In genomic region chr1:207423560-207424292, GRCh38 we compare ENCODE assay signal across 19 cellular contexts. TPM values are rescaled to one million over a fixed set of nuclear protein-coding genes. Genes with fewer than 3 reads are reported as not detected.
DNase-seq lines count a peak whose midpoint lies in the region; ATAC-seq and TF ChIP-seq lines count a peak whose summit lies in the region.
"Had no signal": no experiment of that assay in that cellular context is flagged by ENCODE, and none has a peak within 500 bp of the region (broad histone marks: within the 10 kb centered on the region; RNA-seq: fewer than 3 reads in every experiment).

No MANE protein-coding gene starts in this region.

- no peaks in the 10 kb centered on the region for H3K79me2 ChIP-seq in GM23338 (replicated peaks; ENCODE audit: insufficient read depth)
- no peaks in the 10 kb centered on the region for H3K79me2 ChIP-seq in mesendoderm (ENCODE audit: control insufficient read depth, insufficient read depth, low read length)

- H3K4me2 ChIP-seq in GM23338 (peak overlapping the region; percentile 44), mesendoderm (ENCODE audit: low read length) (no peak overlapping the region)

- H3K9me3 Mint-ChIP-seq in Calu3 (ENCODE audit: low read depth, unreplicated experiment) (peaks cover 6% of the 10 kb centered on the region), GM23338 (peaks cover 12% of the 10 kb centered on the region), activated B cell treated with CpG ODN at 0.5 μM for 24 hours (peaks cover 7% of the 10 kb centered on the region)

- H3F3A ChIP-seq in GM23338 (replicated peaks; ENCODE audit: low read depth) = no peaks in the 10 kb centered on the region

- H2BK5ac ChIP-seq in mesendoderm (ENCODE audit: low read length) = no peak overlapping the region

- no peaks in the 10 kb centered on the region for H3K36me3 Mint-ChIP-seq in Calu3 (ENCODE audit: insufficient read depth, unreplicated experiment)
- H3K36me3 Mint-ChIP-seq in GM23338 (ENCODE audit: low read depth) = peaks cover 11% of the 10 kb centered on the region; the same call in 2 of the 3 replicates
- peaks cover 3% of the 10 kb centered on the region for H3K36me3 Mint-ChIP-seq in activated B cell treated with CpG ODN at 0.5 μM for 24 hours (ENCODE audit: low read depth)

- H3K23ac ChIP-seq in mesendoderm (ENCODE audit: low read length) = no peak overlapping the region

- H3K36me3 ChIP-seq in GM23338 (ENCODE audit: insufficient read depth) = peaks cover 5% of the 10 kb centered on the region; the same call in 1 of the 2 replicates
- H3K36me3 ChIP-seq in mesendoderm (ENCODE audit: control insufficient read depth, insufficient read depth, low read length) = peaks cover 1% of the 10 kb centered on the region
- H3K36me3 ChIP-seq: cardiac muscle cell, heart right ventricle, left ventricle myocardium inferior, spleen had no signal

- DNase-seq in Calu3 (peak; percentile 22), GM23338 (ENCODE audit: low spot score) (peak; percentile 67), activated B cell treated with CpG ODN at 0.5 μM for 24 hours (no peak), mesendoderm (peak; percentile 29), HUDEP-2 (lab: John Stamatoyannopoulos, UW; ENCODE audit: unreplicated experiment in 76 of 76) (no peak)
- no peak for DNase-seq in activated effector memory CD4-positive, alpha-beta T cell treated with Interleukin-2 at 50 U/mL for 16 hours
- DNase-seq: effector CD8-positive, alpha-beta T cell; heart right ventricle; KG1; left ventricle myocardium inferior; NCI-H1417; SHP77; spleen; stimulated activated naive B cell treated with anti-CD40 and anti-IgM and Interleukin-4, amounts not matched to agents 10 μg/mL and 1 μg/mL and 100 μg/mL, for 72 hours had no signal

- no peak overlapping the region for H3K18ac ChIP-seq in mesendoderm (ENCODE audit: low read length)

- no peaks in the 10 kb centered on the region for H4K20me1 ChIP-seq in GM23338 (replicated peaks; ENCODE audit: insufficient read depth)

- no peak overlapping the region for H4K5ac ChIP-seq in mesendoderm (ENCODE audit: low read length)

- H4K8ac ChIP-seq in mesendoderm (ENCODE audit: low read depth, low read length) = no peak overlapping the region

- no peak overlapping the region for H2BK15ac ChIP-seq in mesendoderm (replicated peaks; ENCODE audit: low read depth)

- peak; percentile 89 for ATAC-seq in GM23338
- ATAC-seq in activated B cell treated with CpG ODN at 0.5 μM for 24 hours (ENCODE audit: low read depth) = peak; percentile 29
- no peak for ATAC-seq in GM21526 (IDR thresholded peaks at IDR 0.05; ENCODE audit: low FRiP score, unreplicated experiment)
- ATAC-seq in GM21447 (IDR thresholded peaks at IDR 0.05; ENCODE audit: unreplicated experiment) = no peak

- H3K79me1 ChIP-seq in mesendoderm (ENCODE audit: low read length) = no peaks in the 10 kb centered on the region

- H3K27ac ChIP-seq in GM23338 (ENCODE audit: low read depth) = no peak overlapping the region
- H3K27ac ChIP-seq in mesendoderm (ENCODE audit: low read depth, low read length) = no peak overlapping the region
- H3K27ac ChIP-seq: cardiac muscle cell, heart right ventricle, left ventricle myocardium inferior had no signal

- H3K27me3 Mint-ChIP-seq in Calu3 (ENCODE audit: unreplicated experiment) (peaks cover 43% of the 10 kb centered on the region), GM23338 (ENCODE audit: insufficient read depth, low read depth, poor library complexity) (peaks cover 4% of the 10 kb centered on the region), activated B cell treated with CpG ODN at 0.5 μM for 24 hours (no peaks in the 10 kb centered on the region)
- H3K27me3 Mint-ChIP-seq: stimulated activated naive B cell treated with anti-CD40 and anti-IgM and Interleukin-4, amounts not matched to agents 10 μg/mL and 1 μg/mL and 100 μg/mL, for 72 hours had no signal

- H2BK120ac ChIP-seq in mesendoderm (ENCODE audit: low read depth, low read length) = no peak overlapping the region

- H3K4me3 ChIP-seq in GM23338 = peak overlapping the region; percentile 40
- no peak overlapping the region for H3K4me3 ChIP-seq in mesendoderm (ENCODE audit: low read length)
- H3K4me3 ChIP-seq: cardiac muscle cell, heart right ventricle, left ventricle myocardium inferior had no signal

- BruUV-seq in Calu3 (replicated peaks; lab: Mats Ljungman, UMichigan) = no TSS peak

- no peak overlapping the region for H2AK5ac ChIP-seq in mesendoderm (ENCODE audit: low read length)

- CTCF ChIA-PET in Calu3 (lab: Charles Lee) (interaction anchor here (0.9 to 1.0 kb wide), 2 partner anchors 16 to 76 kb away, joined by 3 read pairs; no protein-coding TSS in a partner anchor), activated B cell treated with CpG ODN at 0.5 μM for 24 hours (lab: Charles Lee) (interaction anchor here (1.0 to 5.1 kb wide), 3 partner anchors 18 to 31 kb away, joined by 3 to 19 read pairs (median 4); partner anchors contain the start of gene CR2)

- POLR2A ChIA-PET in activated B cell treated with CpG ODN at 0.5 μM for 24 hours (lab: Charles Lee) = interaction anchor here (0.6 to 3.9 kb wide), 7 partner anchors 8 to 103 kb away, joined by 3 to 22 read pairs (median 5); partner anchors contain the start of gene CR2

- H3K4me1 Mint-ChIP-seq in Calu3 (ENCODE audit: low read depth, unreplicated experiment) = no peaks in the 10 kb centered on the region
- peaks cover 8% of the 10 kb centered on the region; the same call in 2 of the 3 replicates for H3K4me1 Mint-ChIP-seq in GM23338
- H3K4me1 Mint-ChIP-seq in activated B cell treated with CpG ODN at 0.5 μM for 24 hours = peaks cover 63% of the 10 kb centered on the region

- no CpG with 5 or more reads among the region's 28 CpGs for WGBS in mesendoderm (ENCODE audit: extremely low coverage, insufficient coverage, low lambda C conversion rate)

- TF ChIP-seq CTCF in Calu3 (IDR thresholded peaks at IDR 0.05; ENCODE audit: unreplicated experiment) (no peak), GM23338 (conservative IDR thresholded peaks at IDR 0.05; ENCODE audit: low read depth in 2 of 2) (peak in 1 of 2 experiments; percentile 38; a peak in 2 of 4 replicates), activated B cell treated with CpG ODN at 0.5 μM for 24 hours (IDR thresholded peaks at IDR 0.05) (no peak)

- no peak overlapping the region for H3K9ac ChIP-seq in mesendoderm (ENCODE audit: low read length)

- no peak overlapping the region for H3K27ac Mint-ChIP-seq in Calu3 (ENCODE audit: unreplicated experiment)
- H3K27ac Mint-ChIP-seq in GM23338 = no peak overlapping the region
- peak overlapping the region; percentile 65 for H3K27ac Mint-ChIP-seq in activated B cell treated with CpG ODN at 0.5 μM for 24 hours
- H3K27ac Mint-ChIP-seq: activated T-helper 2 cell treated with anti-CD3 and anti-CD28 coated beads, Interferon-gamma antibody, Interleukin-2, Interleukin-4, amounts not matched to agents 10 μg/mL and 5 μg/mL and 100 μg/mL, durations not matched to agents 14 hours and 24 hours and 36 hours; stimulated activated naive B cell treated with anti-CD40 and anti-IgM and Interleukin-4, amounts not matched to agents 10 μg/mL and 1 μg/mL and 100 μg/mL, for 72 hours had no signal

- H3K4me1 ChIP-seq in GM23338 (ENCODE audit: insufficient read depth) (no peaks in the 10 kb centered on the region; the same call in 1 of the 2 replicates), mesendoderm (ENCODE audit: control insufficient read depth, low read depth, low read length) (no peaks in the 10 kb centered on the region)
- H3K4me1 ChIP-seq: left ventricle myocardium inferior had no signal

- H2AFZ ChIP-seq in GM23338 = peak overlapping the region; percentile 20

- no peak overlapping the region for H3K56ac ChIP-seq in mesendoderm (ENCODE audit: low read length)

- H3K4ac ChIP-seq in mesendoderm (ENCODE audit: low read depth, low read length) = no peak overlapping the region

- H3K4me3 Mint-ChIP-seq in Calu3 (ENCODE audit: low read depth, unreplicated experiment) = peak overlapping the region; percentile 50
- H3K4me3 Mint-ChIP-seq in GM23338 = peak overlapping the region; percentile 59; the same call in 2 of the 3 replicates
- peak overlapping the region; percentile 73 for H3K4me3 Mint-ChIP-seq in activated B cell treated with CpG ODN at 0.5 μM for 24 hours

- 0 out of 2 replicates have a peak, but pooled peaks cover 3% of the 10 kb centered on the region for H3K9me2 ChIP-seq in GM23338 (ENCODE audit: insufficient read depth)

- H3K27me3 ChIP-seq in GM23338 (ENCODE audit: insufficient read depth) (no peaks in the 10 kb centered on the region), mesendoderm (ENCODE audit: insufficient read depth, low read length, poor library complexity) (no peaks in the 10 kb centered on the region)

- intact Hi-C loops in Calu3 (cut with micrococcal nuclease; ENCODE audit: unreplicated experiment) (no loop called here), activated B cell treated with CpG ODN at 0.5 μM for 24 hours (cut with micrococcal nuclease) (loop anchor here (1.0 kb wide), 1 partner anchor 8 kb away; no protein-coding TSS in a partner anchor)

TF ChIP-seq in GM23338, 12 proteins besides CTCF, POLR2A, EP300 and RAD21:
- no peak for TF ChIP-seq ZNF331 (CRISPR knock-in tag; IDR thresholded peaks at IDR 0.05; ENCODE audit: low read depth)
- TF ChIP-seq EZH2 (IDR thresholded peaks at IDR 0.05; ENCODE audit: low read depth, unreplicated experiment) = no peak

RNA-seq across cellular contexts. Expression of gene CR2, which starts 30.4 kb away (rescaled TPM):
- total RNA-seq in Calu3 (2022) = 0.83 and 2.6 TPM in 2 replicates
- total RNA-seq in GM23338 (2014; rRNA removed; shearing (Covaris generic)) = 4.4 and 5.4 TPM in 2 replicates
- 2.7 and 2.8 TPM in 2 replicates for polyA plus RNA-seq in GM23338 (2016; fragmentation: Nextera tagmentation; extraction: Ambion mirVana)
- 30.7 and 34.1 TPM in 2 replicates for total RNA-seq in activated B cell treated with CpG ODN at 0.5 μM for 24 hours
- 0.51 TPM for polyA plus RNA-seq in mesendoderm (2013, experiment 1 of 2)
- 0.57 TPM for polyA plus RNA-seq in mesendoderm (2013, experiment 2 of 2)
- total RNA-seq: activated T-helper 2 cell treated with anti-CD3 and anti-CD28 coated beads, Interferon-gamma antibody, Interleukin-2, Interleukin-4, amounts not matched to agents 10 μg/mL and 5 μg/mL and 100 μg/mL, durations not matched to agents 14 hours and 24 hours and 36 hours; cardiac muscle cell; left ventricle myocardium inferior; T-helper 1 cell treated with Interleukin-12 subunit alpha and Interleukin-12 subunit beta and Interleukin-4 antibody, amounts not matched to agents 30 ng/mL and 1 ng/mL, for 36 hours had no signal
- polyA plus RNA-seq: cardiac muscle cell had no signal

Comparison
In these comparisons a context has a peak if more than half of its experiments do, and no peak if none do; other contexts are left out.
1. DNase-seq: peak in Calu3 (single experiment), GM23338 (single experiment) and mesendoderm (single experiment); none in activated B cell treated with CpG ODN at 0.5 μM for 24 hours (single experiment), activated effector memory CD4-positive, alpha-beta T cell treated with Interleukin-2 at 50 U/mL for 16 hours (single experiment) and HUDEP-2 (0 of 76).
2. ATAC-seq: peak in GM23338 (single experiment) and activated B cell treated with CpG ODN at 0.5 μM for 24 hours (single experiment); none in GM21526 (single experiment) and GM21447 (single experiment).
3. Peak in every context shown above with its lines, with median percentiles within 50 percentile points of each other: H3K4me3 Mint-ChIP-seq.